Comparison of ENCODE assay signal across 9 cellular contexts in genomic region chr16:11312718-11313492, GRCh38. TPM values are rescaled to one million over a fixed set of nuclear protein-coding genes. Genes with fewer than 3 reads are reported as not detected.
DNase-seq lines count a peak whose midpoint lies in the region; ATAC-seq, FAIRE-seq and TF ChIP-seq lines count a peak whose summit lies in the region.
"Had no signal": no experiment of that assay in that cellular context is flagged by ENCODE, and none has a peak within 500 bp of the region (broad histone marks: within the 10 kb centered on the region; RNA-seq: fewer than 3 reads in every experiment).

No MANE protein-coding gene starts in this region.

- peaks cover 31% of the 10 kb centered on the region for H3K4me1 ChIP-seq in HAP-1

- intact Hi-C loops in activated CD8-positive, alpha-beta T cell treated with anti-CD3 and anti-CD28 coated beads for 36 hours (cut with micrococcal nuclease): loop anchor here (5.0 kb wide), 1 partner anchor 39 kb away; no protein-coding TSS in a partner anchor

- peak overlapping the region; percentile 10 for H3K4me3 ChIP-seq in HAP-1

- no peaks in the 10 kb centered on the region for H3K27me3 Mint-ChIP-seq in activated CD8-positive, alpha-beta T cell treated with anti-CD3 and anti-CD28 coated beads for 36 hours

- H3K9me3 Mint-ChIP-seq in activated CD8-positive, alpha-beta T cell treated with anti-CD3 and anti-CD28 coated beads for 36 hours: no peaks in the 10 kb centered on the region

- CTCF ChIA-PET in activated CD8-positive, alpha-beta T cell treated with anti-CD3 and anti-CD28 coated beads for 36 hours (lab: Charles Lee): interaction anchor here (1.2 to 1.4 kb wide), 3 partner anchors 8 to 43 kb away, joined by 3 to 4 read pairs (median 3); no protein-coding TSS in a partner anchor

- H3K36me3 ChIP-seq in HAP-1 (replicated peaks): no peaks in the 10 kb centered on the region

- no peak for TF ChIP-seq CTCF in AG09319 (IDR thresholded peaks at IDR 0.05; ENCODE audit: low read depth, low read length)
- TF ChIP-seq CTCF in activated CD8-positive, alpha-beta T cell treated with anti-CD3 and anti-CD28 coated beads for 36 hours (IDR thresholded peaks at IDR 0.05): no peak

- peaks cover 44% of the 10 kb centered on the region for H3K4me1 Mint-ChIP-seq in activated CD8-positive, alpha-beta T cell treated with anti-CD3 and anti-CD28 coated beads for 36 hours (ENCODE audit: low read depth)

- DNase-seq in AG09319 (ENCODE audit: extremely low read depth, low read depth) (peak; percentile 37), HAP-1 (ENCODE audit: low spot score in 2 of 2) (peak; percentile 70 to 76), kidney glomerular epithelial cell (lab: John Stamatoyannopoulos, UW) (peak; percentile 48), NCI-H2107 treated with DMSO at 0.1 percent for 48 hours (lab: John Stamatoyannopoulos, UW; ENCODE audit: unreplicated experiment) (no peak), H54 (ENCODE audit: insufficient read length, low spot score) (no peak), cerebellar nuclear complex (lab: John Stamatoyannopoulos, UW) (no peak)
- peak; percentile 31 for DNase-seq in activated CD8-positive, alpha-beta T cell treated with anti-CD3 and anti-CD28 coated beads for 36 hours

- in situ Hi-C loops in HAP-1 (cut with MboI; ENCODE audit: low sequenced_read_pairs): no loop called here

- ATAC-seq in activated CD8-positive, alpha-beta T cell treated with anti-CD3 and anti-CD28 coated beads for 36 hours: peak; percentile 22
- no peak for ATAC-seq in HG03108 (IDR thresholded peaks at IDR 0.05; ENCODE audit: unreplicated experiment)

- H3K36me3 Mint-ChIP-seq in activated CD8-positive, alpha-beta T cell treated with anti-CD3 and anti-CD28 coated beads for 36 hours (ENCODE audit: low read depth): no peaks in the 10 kb centered on the region

- H3K27me3 ChIP-seq in HAP-1 (ENCODE audit: low read depth): no peaks in the 10 kb centered on the region

- H3K9me3 ChIP-seq in HAP-1: no peaks in the 10 kb centered on the region

- no peak overlapping the region for H3K4me3 Mint-ChIP-seq in activated CD8-positive, alpha-beta T cell treated with anti-CD3 and anti-CD28 coated beads for 36 hours

- POLR2A ChIA-PET in activated CD8-positive, alpha-beta T cell treated with anti-CD3 and anti-CD28 coated beads for 36 hours (lab: Charles Lee): interaction anchor here (0.6 to 2.8 kb wide), 8 partner anchors 12 to 1000 kb away, joined by 3 to 19 read pairs (median 4); partner anchors contain the start of gene SOCS1

- FAIRE-seq in H54 (lab: Jason Lieb, UNC): no peak
- FAIRE-seq: endometrium had no signal

- H3K27ac Mint-ChIP-seq in activated CD8-positive, alpha-beta T cell treated with anti-CD3 and anti-CD28 coated beads for 36 hours: no peak overlapping the region

- TF ChIP-seq POLR2A in H54 (IDR thresholded peaks at IDR 0.05; ENCODE audit: low read depth, low read length): no peak

RNA-seq across cellular contexts. Expression of gene PRM1, which starts 31.8 kb away (rescaled TPM):
- not detected for total RNA-seq in activated CD8-positive, alpha-beta T cell treated with anti-CD3 and anti-CD28 coated beads for 36 hours

RNA-seq across cellular contexts. Expression of gene RMI2, which starts 32.4 kb away (rescaled TPM):
- 10 to 100 TPM; 53.1 to 57.7 TPM for total RNA-seq in activated CD8-positive, alpha-beta T cell treated with anti-CD3 and anti-CD28 coated beads for 36 hours

RNA-seq across cellular contexts. Expression of gene PRM2, which starts 36.6 kb away (rescaled TPM):
- not detected for total RNA-seq in activated CD8-positive, alpha-beta T cell treated with anti-CD3 and anti-CD28 coated beads for 36 hours

RNA-seq across cellular contexts. Expression of gene PRM3, which starts 39.5 kb away (rescaled TPM):
- not detected for total RNA-seq in activated CD8-positive, alpha-beta T cell treated with anti-CD3 and anti-CD28 coated beads for 36 hours

RNA-seq across cellular contexts. Expression of gene TNP2, which starts 43.8 kb away (rescaled TPM):
- not detected for total RNA-seq in activated CD8-positive, alpha-beta T cell treated with anti-CD3 and anti-CD28 coated beads for 36 hours

Comparison
In these comparisons a context has a peak if more than half of its experiments do, and no peak if none do; other contexts are left out.
1. DNase-seq: peak in AG09319 (single experiment), HAP-1 (2 of 2), activated CD8-positive, alpha-beta T cell treated with anti-CD3 and anti-CD28 coated beads for 36 hours (single experiment) and kidney glomerular epithelial cell (single experiment); none in NCI-H2107 treated with DMSO at 0.1 percent for 48 hours (single experiment), H54 (single experiment) and cerebellar nuclear complex (0 of 2).